In genomic region chr2:128472789-128473174, GRCh38 we compare ENCODE assay signal across 10 cellular contexts.
DNase-seq lines count a peak whose midpoint lies in the region; ATAC-seq and TF ChIP-seq lines count a peak whose summit lies in the region.
"Had no signal": no experiment of that assay in that cellular context is flagged by ENCODE, and none has a peak within 500 bp of the region (broad histone marks: within the 10 kb centered on the region; RNA-seq: fewer than 3 reads in every experiment).

No MANE protein-coding gene starts in this region.

- peak; percentile 6 for TF ChIP-seq CTCF in left ventricle myocardium inferior (IDR thresholded peaks at IDR 0.05; ENCODE audit: borderline replicate concordance)
- no peak for TF ChIP-seq CTCF in endothelial cell (IDR thresholded peaks at IDR 0.05; ENCODE audit: unreplicated experiment)

- peaks cover 22% of the 10 kb centered on the region for H3K9me3 ChIP-seq in left ventricle myocardium inferior (replicated peaks)

- peak; percentile 25 for ATAC-seq in GM21360 (IDR thresholded peaks at IDR 0.05; ENCODE audit: unreplicated experiment)

- H3K27me3 ChIP-seq in left ventricle myocardium inferior (ENCODE audit: low read depth): peaks cover 9% of the 10 kb centered on the region

- intact Hi-C loops in left ventricle myocardium inferior (cut with micrococcal nuclease): no loop called here

- H3K27ac ChIP-seq in left ventricle myocardium inferior (replicated peaks): peak overlapping the region; percentile 55

- no peak overlapping the region for H3K27ac Mint-ChIP-seq in endothelial cell (ENCODE audit: unreplicated experiment)

- peak overlapping the region; percentile 22 for H3K4me3 ChIP-seq in Jurkat, Clone E6-1 (ENCODE audit: low read length)
- peak overlapping the region; percentile 46 for H3K4me3 ChIP-seq in left ventricle myocardium inferior

- H3K36me3 ChIP-seq in left ventricle myocardium inferior: no peaks in the 10 kb centered on the region

- peaks cover 12% of the 10 kb centered on the region for H3K36me3 Mint-ChIP-seq in endothelial cell (ENCODE audit: low read depth, unreplicated experiment)

- peaks cover 31% of the 10 kb centered on the region for H3K4me1 ChIP-seq in left ventricle myocardium inferior

- H3K4me1 Mint-ChIP-seq in endothelial cell (ENCODE audit: unreplicated experiment): no peaks in the 10 kb centered on the region

- in situ Hi-C loops in KBM-7 (cut with MboI; ENCODE audit: low pct_unique_long_range_greater_than_20kb, low sequenced_read_pairs): no loop called here

- DNase-seq in AG08396 (ENCODE audit: low spot score) (peak; percentile 61), left ventricle myocardium inferior (no peak), NCI-H1092 treated with DMSO at 0.1 percent for 48 hours (lab: John Stamatoyannopoulos, UW) (no peak), endothelial cell (ENCODE audit: low spot score) (no peak), KBM-7 (no peak)
- DNase-seq in Jurkat, Clone E6-1 (ENCODE audit: low read depth, low spot score): no peak
- no peak for DNase-seq in activated naive CD4-positive, alpha-beta T cell (lab: John Stamatoyannopoulos, UW)
- DNase-seq: Calu3, NCI-H1417 had no signal

- no peak overlapping the region for H3K4me3 Mint-ChIP-seq in endothelial cell (ENCODE audit: unreplicated experiment)

- peaks cover 5% of the 10 kb centered on the region for H3K9me3 Mint-ChIP-seq in endothelial cell (ENCODE audit: unreplicated experiment)

- peaks cover 10% of the 10 kb centered on the region for H3K27me3 Mint-ChIP-seq in endothelial cell (ENCODE audit: unreplicated experiment)
